Comparison of ENCODE assay signal across 1 cellular context in the genomic region with DNA sequence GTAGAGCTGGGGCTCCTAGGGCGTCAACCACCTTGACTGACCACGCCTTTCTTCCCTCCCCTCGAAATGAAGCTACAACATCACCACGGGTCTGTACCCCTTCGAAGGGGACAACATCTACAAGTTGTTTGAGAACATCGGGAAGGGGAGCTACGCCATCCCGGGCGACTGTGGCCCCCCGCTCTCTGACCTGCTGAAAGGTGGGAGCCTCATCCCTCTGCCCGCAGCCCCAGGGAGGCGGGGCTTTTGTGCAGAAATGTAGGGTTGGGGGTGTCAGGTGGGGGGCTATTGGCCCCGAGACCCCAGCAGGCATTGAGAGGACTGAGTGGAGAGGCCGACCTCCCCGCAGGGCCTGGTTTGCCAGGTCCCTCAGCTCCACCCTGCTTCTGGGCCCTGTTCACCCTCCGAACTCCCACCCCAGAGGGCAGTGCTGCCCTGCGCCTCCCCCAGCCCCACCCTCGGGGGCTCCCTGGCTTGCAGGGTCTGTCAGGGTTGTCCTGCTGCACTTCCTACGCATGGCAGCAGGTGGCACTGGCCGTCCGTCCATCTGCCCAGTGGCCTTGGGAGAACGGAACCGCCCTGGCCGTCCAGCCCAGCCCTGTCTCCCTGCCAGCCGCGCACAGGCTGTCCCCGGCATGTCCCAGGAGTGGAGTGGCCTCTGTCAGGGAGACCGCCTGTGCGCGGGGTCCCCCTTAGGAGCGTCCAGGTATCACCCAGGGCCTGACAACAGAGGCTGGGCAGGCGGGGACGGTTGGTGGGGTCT.
TF ChIP-seq lines count a peak whose summit lies in the region.

No MANE protein-coding gene starts in this region.

TF ChIP-seq in WTC11, 78 proteins besides CTCF, POLR2A, EP300 and RAD21 (continued from another document):
- TF ChIP-seq, protein P1, sequence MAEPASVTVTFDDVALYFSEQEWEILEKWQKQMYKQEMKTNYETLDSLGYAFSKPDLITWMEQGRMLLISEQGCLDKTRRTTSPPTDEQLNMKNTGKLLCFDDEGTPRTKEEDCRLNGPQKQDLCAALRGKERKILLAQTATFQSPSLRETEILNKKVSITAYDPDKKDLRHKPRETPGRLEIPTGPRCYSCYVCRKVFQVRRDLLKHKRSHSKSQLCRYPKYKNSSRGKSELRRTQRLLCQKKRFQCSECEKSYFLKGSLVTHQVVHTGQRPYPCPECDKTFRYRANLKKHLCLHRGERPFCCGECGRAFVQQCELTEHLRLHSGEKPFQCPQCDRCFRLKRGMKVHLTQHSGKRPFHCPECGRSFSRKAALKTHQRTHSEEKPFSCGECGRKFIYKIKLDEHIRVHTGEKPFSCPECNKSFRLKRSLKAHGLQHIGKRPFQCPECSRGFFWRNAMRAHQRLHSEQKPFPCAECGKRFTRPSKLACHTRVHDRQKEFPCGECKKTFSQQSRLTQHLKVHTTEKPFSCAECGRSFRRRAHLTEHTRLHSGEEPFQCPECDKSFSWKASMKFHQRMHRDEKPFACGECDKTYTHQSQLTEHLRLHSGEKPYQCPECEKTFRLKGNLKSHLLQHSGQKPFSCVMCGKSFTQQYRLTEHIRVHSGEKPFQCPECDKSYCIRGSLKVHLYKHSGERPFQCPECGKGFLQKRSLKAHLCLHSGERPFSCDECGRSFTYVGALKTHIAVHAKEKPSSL (CRISPR knock-in tag; conservative IDR thresholded peaks at IDR 0.05) = no peak
- TF ChIP-seq, protein P2, sequence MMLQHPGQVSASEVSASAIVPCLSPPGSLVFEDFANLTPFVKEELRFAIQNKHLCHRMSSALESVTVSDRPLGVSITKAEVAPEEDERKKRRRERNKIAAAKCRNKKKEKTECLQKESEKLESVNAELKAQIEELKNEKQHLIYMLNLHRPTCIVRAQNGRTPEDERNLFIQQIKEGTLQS (CRISPR knock-in tag; conservative IDR thresholded peaks at IDR 0.05) = no peak
- TF ChIP-seq ZBTB21 (CRISPR knock-in tag; IDR thresholded peaks at IDR 0.05; ENCODE audit: borderline replicate concordance) (no peak), TEAD1 (CRISPR knock-in tag; IDR thresholded peaks at IDR 0.05) (no peak)
